In genomic region chr16:67165121-67166034, GRCh38 we compare ENCODE assay signal across 9 cellular contexts. TPM values are rescaled to one million over a fixed set of nuclear protein-coding genes. Genes with fewer than 3 reads are reported as not detected.
A peak's percentile ranks its signal among the peaks of the same experiment; 100 is the strongest.
DNase-seq lines count a peak whose midpoint lies in the region; ATAC-seq and TF ChIP-seq lines count a peak whose summit lies in the region.
"Had no signal": no experiment of that assay in that cellular context is flagged by ENCODE, and none has a peak within 500 bp of the region (broad histone marks: within the 10 kb centered on the region; RNA-seq: fewer than 3 reads in every experiment).

No MANE protein-coding gene starts in this region.

- H3K36me3 ChIP-seq in breast epithelium (no peaks in the 10 kb centered on the region), duodenal mucosa (ENCODE audit: control insufficient read depth in 1 of 2, insufficient read depth in 2 of 2, low read length in 2 of 2) (no peaks in the 10 kb centered on the region), upper lobe of left lung (no peaks in the 10 kb centered on the region)

- no peak overlapping the region for H3K27ac Mint-ChIP-seq in MCF 10A (ENCODE audit: low read depth, unreplicated experiment)
- peak overlapping the region in 1 of 6 donors; percentile 76 for H3K27ac Mint-ChIP-seq in naive B cell

- H3K4me3 Mint-ChIP-seq in MCF 10A (ENCODE audit: unreplicated experiment) (no peak overlapping the region), naive B cell (peak overlapping the region in 7 of 8 donors; percentile 16 to 81 (median 68))

- CTCF ChIA-PET in MCF 10A (lab: Yijun Ruan, JAX) = interaction anchor here (0.5 to 0.6 kb wide), 2 partner anchors 29 to 35 kb away, joined by 3 to 5 read pairs; no protein-coding TSS in a partner anchor

- TF ChIP-seq CTCF in breast epithelium (IDR thresholded peaks at IDR 0.05) (no peak), MCF 10A (IDR thresholded peaks at IDR 0.05; ENCODE audit: unreplicated experiment) (no peak), upper lobe of left lung (IDR thresholded peaks at IDR 0.05) (no peak)

- DNase-seq in breast epithelium (ENCODE audit: low spot score in 2 of 2) (no peak), MCF 10A (ENCODE audit: unreplicated experiment) (no peak), naive B cell (no peak), upper lobe of left lung (peak in 1 of 2 donors; percentile 87), NCI-H1092 (lab: John Stamatoyannopoulos, UW) (no peak)
- DNase-seq: activated CD4-positive, CD25-positive, alpha-beta regulatory T cell treated with anti-CD3 and anti-CD28 coated beads, Interleukin-2, amount 50 U/mL, for 72 hours had no signal

- H3K9me3 Mint-ChIP-seq in MCF 10A (ENCODE audit: unreplicated experiment) = no peaks in the 10 kb centered on the region
- peaks cover 0 to 2% (median 0%) of the 10 kb centered on the region in 7 donors for H3K9me3 Mint-ChIP-seq in naive B cell

- H3K27ac ChIP-seq in breast epithelium (peak overlapping the region; percentile 52 to 82), duodenal mucosa (ENCODE audit: low read depth, low read length) (no peak overlapping the region), upper lobe of left lung (peak overlapping the region in 2 of 4 donors; percentile 53 to 54)

- peak overlapping the region; percentile 42 to 70 (median 52) for H3K4me3 ChIP-seq in breast epithelium
- peak overlapping the region; percentile 29 to 43 for H3K4me3 ChIP-seq in duodenal mucosa (ENCODE audit: low read depth in 1 of 2, low read length in 2 of 2)
- H3K4me3 ChIP-seq in upper lobe of left lung = peak overlapping the region in 3 of 4 donors; percentile 22 to 45 (median 42)

- ATAC-seq in naive B cell (ENCODE audit: low read depth in 2 of 2) (no peak), upper lobe of left lung (ENCODE audit: low FRiP score in 2 of 2) (no peak), GM19395 (IDR thresholded peaks at IDR 0.05; ENCODE audit: unreplicated experiment) (no peak), GM19452 (IDR thresholded peaks at IDR 0.05; ENCODE audit: unreplicated experiment) (no peak)

- H3K4me1 ChIP-seq in breast epithelium (peaks cover 10 to 16% of the 10 kb centered on the region in 2 donors), duodenal mucosa (ENCODE audit: control insufficient read depth in 1 of 2, insufficient read depth in 2 of 2, low read length in 2 of 2) (peaks cover 41 to 54% of the 10 kb centered on the region in 2 donors), upper lobe of left lung (peaks cover 54 to 69% (median 64%) of the 10 kb centered on the region in 4 donors)

- WGBS in upper lobe of left lung, 2 donors = 24 to 26% methylated on average over 6 to 63 of the region's 80 CpGs

- H3K9ac ChIP-seq in duodenal mucosa (ENCODE audit: low read depth in 1 of 2, low read length in 2 of 2) = peak overlapping the region; percentile 8 to 25

- intact Hi-C loops in breast epithelium (cut with DNase I; ENCODE audit: low total_unique reads) = no loop called here
- intact Hi-C loops in MCF 10A (cut with micrococcal nuclease) = no loop called here

- no peak for TF ChIP-seq EP300 in upper lobe of left lung (IDR thresholded peaks at IDR 0.05)

- POLR2A ChIA-PET in MCF 10A (lab: Yijun Ruan, JAX) = interaction anchor here (1.1 kb wide), 1 partner anchor 12 kb away, joined by 3 read pairs; no protein-coding TSS in a partner anchor

- H3K4me1 Mint-ChIP-seq in MCF 10A (ENCODE audit: insufficient read depth, unreplicated experiment) = peaks cover 8% of the 10 kb centered on the region
- H3K4me1 Mint-ChIP-seq in naive B cell = peaks cover 32 to 53% (median 44%) of the 10 kb centered on the region in 3 donors

- no TSS peak for BruUV-seq in MCF 10A (replicated peaks; lab: Mats Ljungman, UMichigan)

- H3K36me3 Mint-ChIP-seq in MCF 10A (ENCODE audit: insufficient read depth, unreplicated experiment) (peaks cover 12% of the 10 kb centered on the region), naive B cell (peaks cover 0 to 5% of the 10 kb centered on the region in 2 donors)

- no peaks in the 10 kb centered on the region for H3K27me3 ChIP-seq in breast epithelium
- H3K27me3 ChIP-seq in duodenal mucosa (ENCODE audit: control insufficient read depth in 1 of 2, insufficient read depth in 2 of 2, low read length in 2 of 2) = peaks cover 40 to 55% of the 10 kb centered on the region in 2 donors
- H3K27me3 ChIP-seq in upper lobe of left lung = peaks cover 0 to 32% (median 10%) of the 10 kb centered on the region in 4 donors

- H3K9me3 ChIP-seq in breast epithelium = no peaks in the 10 kb centered on the region
- H3K9me3 ChIP-seq in duodenal mucosa (ENCODE audit: control insufficient read depth in 1 of 2, low read length in 2 of 2) = no peaks in the 10 kb centered on the region
- no peaks in the 10 kb centered on the region for H3K9me3 ChIP-seq in upper lobe of left lung

- H3K27me3 Mint-ChIP-seq in MCF 10A (ENCODE audit: insufficient read depth, unreplicated experiment) (no peaks in the 10 kb centered on the region), naive B cell (peaks cover 34 to 75% (median 65%) of the 10 kb centered on the region in 3 donors)

- TF ChIP-seq POLR2A in breast epithelium (IDR thresholded peaks at IDR 0.05) (no peak), upper lobe of left lung (IDR thresholded peaks at IDR 0.05) (no peak)

RNA-seq across cellular contexts. Expression of gene HSF4, which starts 0.8 kb away (rescaled TPM):
- total RNA-seq in breast epithelium (100 to 1,000 TPM in 1 of 3 donors, 10 to 100 TPM in 2; 46.9 to 113 (median 62.5) TPM), MCF 10A (2022) (34.3 and 34.8 TPM in 2 replicates), upper lobe of left lung (100 to 1,000 TPM in 2 of 6 donors, 10 to 100 TPM in 4; 33.4 to 784 (median 70.1) TPM)
- polyA plus RNA-seq in naive B cell (ENCODE audit: low read depth in 6 of 6) = not detected

RNA-seq across cellular contexts. Expression of gene NOL3, which starts 5.0 kb away (rescaled TPM):
- total RNA-seq in breast epithelium (10 to 100 TPM; 39.7 to 87.7 (median 45.9) TPM), MCF 10A (2022) (49.8 and 65.7 TPM in 2 replicates), upper lobe of left lung (100 to 1,000 TPM in 1 of 6 donors, 10 to 100 TPM in 5; 36.5 to 135 (median 58.0) TPM)
- under 1 TPM in 1 of 6 donors, not detected in 5; 0.27 TPM for polyA plus RNA-seq in naive B cell (ENCODE audit: low read depth in 6 of 6)

RNA-seq across cellular contexts. Expression of gene FBXL8, which starts 5.6 kb away (rescaled TPM):
- total RNA-seq in breast epithelium (10 to 100 TPM; 19.5 to 60.0 (median 40.1) TPM), MCF 10A (2022) (15.9 and 17.2 TPM in 2 replicates), upper lobe of left lung (100 to 1,000 TPM in 1 of 6 donors, 10 to 100 TPM in 5; 24.0 to 114 (median 28.5) TPM)
- polyA plus RNA-seq in naive B cell (ENCODE audit: low read depth in 6 of 6) = 1 to 10 TPM in 5 of 6 donors, not detected in 1; 1.0 to 2.0 (median 1.5) TPM

RNA-seq across cellular contexts. Expression of gene TRADD, which starts 5.7 kb away (rescaled TPM):
- 10 to 100 TPM; 35.1 to 42.6 (median 36.4) TPM for total RNA-seq in breast epithelium
- 12.9 and 13.3 TPM in 2 replicates for total RNA-seq in MCF 10A (2022)
- 10 to 100 TPM; 46.2 to 62.9 (median 54.4) TPM for polyA plus RNA-seq in naive B cell (ENCODE audit: low read depth in 6 of 6)
- 10 to 100 TPM; 29.9 to 49.2 (median 35.6) TPM for total RNA-seq in upper lobe of left lung

RNA-seq across cellular contexts. Expression of gene B3GNT9, which starts 14.6 kb away (rescaled TPM):
- total RNA-seq in breast epithelium (10 to 100 TPM in 2 of 3 donors, 1 to 10 TPM in 1; 7.8 to 13.3 (median 11.1) TPM), MCF 10A (2022) (0.84 and 1.9 TPM in 2 replicates), upper lobe of left lung (10 to 100 TPM in 5 of 6 donors, 1 to 10 TPM in 1; 6.3 to 20.8 (median 17.7) TPM)
- under 1 TPM in 4 of 6 donors, not detected in 2; 0.09 to 0.73 (median 0.36) TPM for polyA plus RNA-seq in naive B cell (ENCODE audit: low read depth in 6 of 6)
